ENCODE assay signal across 17 cellular contexts in the genomic region with DNA sequence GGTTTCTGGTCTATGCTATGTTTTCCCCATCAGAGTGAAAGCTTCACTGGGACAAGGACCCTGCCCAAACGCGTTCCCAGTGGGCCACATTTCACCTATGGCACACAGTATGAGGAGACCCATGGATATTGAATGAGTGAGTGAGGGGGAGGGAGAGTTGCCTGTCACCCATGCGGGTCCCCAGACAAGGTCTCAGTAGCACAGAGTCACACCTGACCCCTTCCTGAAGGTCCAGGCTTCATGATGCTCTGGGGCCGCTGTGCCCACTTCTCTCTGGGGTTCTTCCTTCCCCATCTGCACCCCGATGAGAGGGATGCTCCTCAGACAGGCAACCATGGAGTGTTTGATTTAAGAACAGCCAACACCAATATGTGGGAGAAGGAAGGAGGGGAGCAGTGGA.
DNase-seq lines count a peak whose midpoint lies in the region; ATAC-seq and TF ChIP-seq lines count a peak whose summit lies in the region.
"Had no signal": no experiment of that assay in that cellular context is flagged by ENCODE, and none has a peak within 500 bp of the region (broad histone marks: within the 10 kb centered on the region; RNA-seq: fewer than 3 reads in every experiment).

No MANE protein-coding gene starts in this region.

- no peaks in the 10 kb centered on the region for H3K36me3 ChIP-seq in upper lobe of right lung

- H3K27ac ChIP-seq in coronary artery (no peak overlapping the region), upper lobe of right lung (no peak overlapping the region)
- H3K27ac ChIP-seq: 22Rv1, A549, C4-2B, GM23248 had no signal

- no peak for TF ChIP-seq CTCF in coronary artery (IDR thresholded peaks at IDR 0.05)
- no peak for TF ChIP-seq CTCF in upper lobe of right lung (IDR thresholded peaks at IDR 0.05)

- H3K4me1 ChIP-seq in upper lobe of right lung, result no peaks in the 10 kb centered on the region
- H3K4me1 ChIP-seq: A549 had no signal

- H3K9me3 ChIP-seq in upper lobe of right lung, result no peaks in the 10 kb centered on the region
- H3K9me3 ChIP-seq: A549 had no signal

- ATAC-seq in upper lobe of right lung (no peak), HG03196 (IDR thresholded peaks at IDR 0.05; ENCODE audit: unreplicated experiment) (no peak)

- peaks cover 34% of the 10 kb centered on the region for H3K27me3 ChIP-seq in upper lobe of right lung

- peak; percentile 19 for DNase-seq in activated effector memory CD4-positive, alpha-beta T cell treated with anti-CD3 and anti-CD28 coated beads, Interleukin-2, amount 50 U/mL, for 16 hours
- no peak for DNase-seq in activated effector memory CD4-positive, alpha-beta T cell treated with Interleukin-2 at 50 U/mL for 16 hours
- DNase-seq in coronary artery (ENCODE audit: low spot score) (peak; percentile 35), mesenteric fat pad (ENCODE audit: low spot score) (peak; percentile 69), upper lobe of right lung (peak; percentile 34), NCI-H446 (lab: John Stamatoyannopoulos, UW) (no peak)
- DNase-seq: AML-193; CD4-positive, alpha-beta memory T cell; DMS153; DMS79; GDM1; GM23248; HFFc6 had no signal

- intact Hi-C loops in upper lobe of right lung (cut with DNase I), result no loop called here

- H3K4me3 ChIP-seq in coronary artery (no peak overlapping the region), upper lobe of right lung (no peak overlapping the region)
- H3K4me3 ChIP-seq: A549, GM23248 had no signal

Comparison
In these comparisons a context has a peak if more than half of its experiments do, and no peak if none do; other contexts are left out.
1. DNase-seq: peak in activated effector memory CD4-positive, alpha-beta T cell treated with anti-CD3 and anti-CD28 coated beads, Interleukin-2, amount 50 U/mL, for 16 hours (single experiment), coronary artery (single experiment), mesenteric fat pad (single experiment) and upper lobe of right lung (single experiment); none in activated effector memory CD4-positive, alpha-beta T cell treated with Interleukin-2 at 50 U/mL for 16 hours (single experiment) and NCI-H446 (0 of 2).